1 cellular context compared by ENCODE assay signal in genomic region chr2:127398239-127398590, GRCh38.
TF ChIP-seq lines count a peak whose summit lies in the region.

No MANE protein-coding gene starts in this region.

TF ChIP-seq in HEK293, 187 proteins besides CTCF, POLR2A, EP300 and RAD21 (continued from another document and continues in another):
- TF ChIP-seq ZNF518A (tag by site-specific recombination; conservative IDR thresholded peaks at IDR 0.05; ENCODE audit: low read depth): no peak
- TF ChIP-seq PRDM10 (tag by site-specific recombination; IDR thresholded peaks at IDR 0.05): peak; percentile 91
- no peak for TF ChIP-seq ZSCAN30 (tag by site-specific recombination; IDR thresholded peaks at IDR 0.05)
- peak; percentile 47; the same call in 1 of the 2 replicates for TF ChIP-seq ZNF660 (tag by site-specific recombination; IDR thresholded peaks at IDR 0.05)
- TF ChIP-seq KLF1 (tag by site-specific recombination; IDR thresholded peaks at IDR 0.05): peak; percentile 23; the same call in 1 of the 2 replicates
- no peak for TF ChIP-seq ZNF580 (tag by site-specific recombination; IDR thresholded peaks at IDR 0.05)
- TF ChIP-seq ZNF629 (tag by site-specific recombination; IDR thresholded peaks at IDR 0.05): peak; percentile 43; the same call in 1 of the 2 replicates
- no peak for TF ChIP-seq WT1 (tag by site-specific recombination; IDR thresholded peaks at IDR 0.05)
- TF ChIP-seq SP2 (tag by site-specific recombination; IDR thresholded peaks at IDR 0.05): peak; percentile 26; the same call in 1 of the 2 replicates
- no peak for TF ChIP-seq ZNF362 (tag by site-specific recombination; IDR thresholded peaks at IDR 0.05)
- TF ChIP-seq ZNF239 (tag by site-specific recombination; IDR thresholded peaks at IDR 0.05): no peak
- TF ChIP-seq SCRT2 (tag by site-specific recombination; IDR thresholded peaks at IDR 0.05): no peak
- TF ChIP-seq ZEB2 (tag by site-specific recombination; IDR thresholded peaks at IDR 0.05): no peak; the same call in 1 of the 2 replicates
- TF ChIP-seq ZNF792 (tag by site-specific recombination; IDR thresholded peaks at IDR 0.05): no peak
- TF ChIP-seq IKZF3 (tag by site-specific recombination; IDR thresholded peaks at IDR 0.05): 0 out of 2 replicates have a peak, but pooled peaks have one; percentile 31
- peak; percentile 42; the same call in 1 of the 2 replicates for TF ChIP-seq SP7 (tag by site-specific recombination; IDR thresholded peaks at IDR 0.05)
- TF ChIP-seq SCRT1 (tag by site-specific recombination; IDR thresholded peaks at IDR 0.05; ENCODE audit: borderline replicate concordance): no peak
- no peak for TF ChIP-seq ZBTB48 (tag by site-specific recombination; IDR thresholded peaks at IDR 0.05)
- TF ChIP-seq ZNF311 (tag by site-specific recombination; IDR thresholded peaks at IDR 0.05; ENCODE audit: borderline replicate concordance): no peak
- TF ChIP-seq ZNF544 (tag by site-specific recombination; IDR thresholded peaks at IDR 0.05): no peak
- peak; percentile 30; the same call in 1 of the 2 replicates for TF ChIP-seq KLF8 (tag by site-specific recombination; IDR thresholded peaks at IDR 0.05)
- peak; percentile 86 for TF ChIP-seq ZNF692 (tag by site-specific recombination; IDR thresholded peaks at IDR 0.05)
- TF ChIP-seq PRDM6 (tag by site-specific recombination; IDR thresholded peaks at IDR 0.05): no peak
- TF ChIP-seq ZNF169 (tag by site-specific recombination; IDR thresholded peaks at IDR 0.05): no peak
- no peak for TF ChIP-seq ZNF426 (tag by site-specific recombination; IDR thresholded peaks at IDR 0.05)
- TF ChIP-seq ZNF704 (tag by site-specific recombination; IDR thresholded peaks at IDR 0.05): no peak
- no peak for TF ChIP-seq ZNF350 (tag by site-specific recombination; IDR thresholded peaks at IDR 0.05)
- no peak for TF ChIP-seq GLI4 (tag by site-specific recombination; IDR thresholded peaks at IDR 0.05)
- no peak for TF ChIP-seq ZNF266 (tag by site-specific recombination; IDR thresholded peaks at IDR 0.05; ENCODE audit: low read depth)
- no peak for TF ChIP-seq ZNF707 (tag by site-specific recombination; IDR thresholded peaks at IDR 0.05)
- TF ChIP-seq ZNF133 (tag by site-specific recombination; IDR thresholded peaks at IDR 0.05): no peak
- no peak for TF ChIP-seq HOXC10 (CRISPR knock-in tag; IDR thresholded peaks at IDR 0.05)
- no peak for TF ChIP-seq BCL11A (tag by site-specific recombination; IDR thresholded peaks at IDR 0.05; ENCODE audit: low read depth)
- TF ChIP-seq KLF16 (tag by site-specific recombination; IDR thresholded peaks at IDR 0.05): 0 out of 2 replicates have a peak, but pooled peaks have one; percentile 17
- no peak for TF ChIP-seq ZNF157 (tag by site-specific recombination; IDR thresholded peaks at IDR 0.05)
- no peak for TF ChIP-seq ZNF548 (tag by site-specific recombination; IDR thresholded peaks at IDR 0.05)
- TF ChIP-seq PATZ1 (tag by site-specific recombination; IDR thresholded peaks at IDR 0.05): no peak
- TF ChIP-seq ZBTB26 (tag by site-specific recombination; optimal IDR thresholded peaks at IDR 0.05): no peak
- TF ChIP-seq INSM2 (tag by site-specific recombination; IDR thresholded peaks at IDR 0.05): 0 out of 2 replicates have a peak, but pooled peaks have one; percentile 48
- no peak for TF ChIP-seq ZNF433 (tag by site-specific recombination; IDR thresholded peaks at IDR 0.05; ENCODE audit: low read depth)
- TF ChIP-seq REPIN1 (tag by site-specific recombination; IDR thresholded peaks at IDR 0.05; ENCODE audit: low read depth): no peak
